Comparison of ENCODE assay signal across 21 cellular contexts in genomic region chr12:132665149-132665491, GRCh38. TPM values are rescaled to one million over a fixed set of nuclear protein-coding genes. Genes with fewer than 3 reads are reported as not detected.
"Had no signal": no experiment of that assay in that cellular context is flagged by ENCODE, and none has a peak within 500 bp of the region (broad histone marks: within the 10 kb centered on the region; RNA-seq: fewer than 3 reads in every experiment).

No MANE protein-coding gene starts in this region.

- H3K4me1 ChIP-seq: colonic mucosa, esophagus squamous epithelium, gastroesophageal sphincter, tibial nerve, upper lobe of right lung had no signal

- H3K27me3 ChIP-seq: colonic mucosa, esophagus squamous epithelium, gastroesophageal sphincter, ovary, tibial nerve, upper lobe of right lung had no signal

- H3K9me3 Mint-ChIP-seq: naive thymus-derived CD8-positive, alpha-beta T cell had no signal

- H3K4me3 Mint-ChIP-seq: naive thymus-derived CD8-positive, alpha-beta T cell had no signal

- ATAC-seq: gastroesophageal sphincter; left lobe of liver; naive thymus-derived CD8-positive, alpha-beta T cell; right cardiac atrium; stimulated activated naive CD8-positive, alpha-beta T cell treated with anti-CD3 and anti-CD28 coated beads, Interleukin-15, Interleukin-2, amounts not matched to agents 100 U/mL and 50 U/mL, for 24 hours had no signal

- H3K27ac Mint-ChIP-seq: naive thymus-derived CD8-positive, alpha-beta T cell; progenitor cell of endocrine pancreas had no signal

- H3K27ac ChIP-seq: colonic mucosa, esophagus squamous epithelium, gastroesophageal sphincter, ovary, tibial nerve, upper lobe of right lung had no signal

- H3K4me2 ChIP-seq: smooth muscle cell had no signal

- DNase-seq: colonic mucosa; dermis blood vessel endothelial cell; esophagus squamous epithelium; foreskin fibroblast; glutamatergic neuron; islet precursor cell; mammary epithelial cell; mucosa of descending colon; naive thymus-derived CD8-positive, alpha-beta T cell; nucleus accumbens; ovary; right cardiac atrium; stimulated activated CD4-positive, alpha-beta T cell treated with anti-CD3 and anti-CD28 coated beads, Interleukin-2, amount 100 ng/mL, for 48 hours; stimulated activated naive CD8-positive, alpha-beta T cell treated with anti-CD3 and anti-CD28 coated beads, Interleukin-15, Interleukin-2, amounts not matched to agents 100 U/mL and 50 U/mL, for 24 hours; upper lobe of right lung had no signal

- H3K27me3 Mint-ChIP-seq: naive thymus-derived CD8-positive, alpha-beta T cell; progenitor cell of endocrine pancreas had no signal

- H3K4me3 ChIP-seq: colonic mucosa, esophagus squamous epithelium, gastroesophageal sphincter, mucosa of descending colon, ovary, smooth muscle cell, tibial nerve, upper lobe of right lung had no signal

- H3K36me3 ChIP-seq: ovary had no signal

RNA-seq across cellular contexts. Expression of gene P2RX2, which starts 46.5 kb away (rescaled TPM):
- polyA plus RNA-seq: mammary epithelial cell; naive thymus-derived CD8-positive, alpha-beta T cell; neural cell; right cardiac atrium; smooth muscle cell had no signal

RNA-seq across cellular contexts. Expression of gene LRCOL1, which starts 54.7 kb away (rescaled TPM):
- polyA plus RNA-seq: mammary epithelial cell; naive thymus-derived CD8-positive, alpha-beta T cell; neural cell; right cardiac atrium; smooth muscle cell had no signal
